8 cellular contexts compared by ENCODE assay signal in the genomic region with DNA sequence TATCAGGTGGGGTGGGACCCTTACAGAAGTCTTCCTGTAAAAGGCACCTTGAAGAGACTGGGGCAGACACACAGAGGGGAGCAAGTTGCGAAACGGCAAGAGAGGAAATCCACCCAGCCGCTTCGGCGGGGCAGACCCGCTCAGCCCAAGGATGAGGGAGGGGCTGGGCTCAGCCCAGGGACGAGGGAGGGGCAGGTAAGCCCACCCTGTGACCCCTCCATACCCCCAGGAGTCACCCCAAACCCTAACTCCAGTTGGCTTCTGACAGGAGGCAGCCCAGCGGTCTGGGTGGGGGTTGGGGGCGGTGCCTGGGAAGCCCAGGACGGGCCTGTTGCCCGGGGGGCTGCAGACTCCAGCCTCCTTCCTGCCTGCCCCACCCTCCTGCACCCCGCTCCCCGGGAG. TPM values are rescaled to one million over a fixed set of nuclear protein-coding genes. Genes with fewer than 3 reads are reported as not detected.
DNase-seq lines count a peak whose midpoint lies in the region; ATAC-seq and TF ChIP-seq lines count a peak whose summit lies in the region.

No MANE protein-coding gene starts in this region.

- H3K36me3 Mint-ChIP-seq in WTC11, result no peaks in the 10 kb centered on the region

- no peak for TF ChIP-seq EP300 in sigmoid colon (IDR thresholded peaks at IDR 0.05)

- TF ChIP-seq CTCF in WTC11 (IDR thresholded peaks at IDR 0.05), result no peak
- no peak for TF ChIP-seq CTCF in heart right ventricle (IDR thresholded peaks at IDR 0.05)
- no peak for TF ChIP-seq CTCF in sigmoid colon (IDR thresholded peaks at IDR 0.05)

- ATAC-seq in WTC11, result no peak
- ATAC-seq in heart right ventricle, result no peak
- no peak for ATAC-seq in HG03439 (IDR thresholded peaks at IDR 0.05; ENCODE audit: unreplicated experiment)
- no peak for ATAC-seq in HG03469 (IDR thresholded peaks at IDR 0.05; ENCODE audit: unreplicated experiment)
- no peak for ATAC-seq in GM21529 (IDR thresholded peaks at IDR 0.05; ENCODE audit: unreplicated experiment)

- H3K4me1 Mint-ChIP-seq in WTC11, result peaks cover 32% of the 10 kb centered on the region

- H3K27ac ChIP-seq in heart right ventricle (peak overlapping the region; percentile 78 to 93 (median 84)), sigmoid colon (peak overlapping the region; percentile 71 to 96 (median 92))

- H3K36me3 ChIP-seq in H7 (replicated peaks; ENCODE audit: control insufficient read depth, insufficient read depth, low read length) (no peaks in the 10 kb centered on the region), heart right ventricle (no peaks in the 10 kb centered on the region), sigmoid colon (no peaks in the 10 kb centered on the region)

- 11 to 26% methylated on average over 13 of the region's 13 CpGs for WGBS in heart right ventricle, 2 donors
- 14 to 31% methylated on average over 13 of the region's 13 CpGs for WGBS in sigmoid colon, 2 donors

- H3K27ac Mint-ChIP-seq in WTC11, result no peak overlapping the region

- CTCF ChIA-PET in WTC11 (lab: Charles Lee), result interaction anchor here (0.9 to 1.7 kb wide), 5 partner anchors 24 to 60 kb away, joined by 3 to 5 read pairs (median 3); no protein-coding TSS in a partner anchor

- H3K4me1 ChIP-seq in heart right ventricle (peaks cover 24 to 70% (median 60%) of the 10 kb centered on the region in 9 donors), sigmoid colon (peaks cover 0 to 64% (median 60%) of the 10 kb centered on the region in 4 donors)

- H3K9me3 Mint-ChIP-seq in WTC11, result no peaks in the 10 kb centered on the region

- H3K9me3 ChIP-seq in heart right ventricle (no peaks in the 10 kb centered on the region), sigmoid colon (no peaks in the 10 kb centered on the region)

- POLR2A ChIA-PET in WTC11 (lab: Charles Lee), result no interaction called here

- H3K4me3 ChIP-seq in H7 (ENCODE audit: insufficient read depth, low read depth, low read length), result peak overlapping the region; percentile 58
- H3K4me3 ChIP-seq in heart right ventricle, result peak overlapping the region; percentile 67 to 95 (median 82)
- H3K4me3 ChIP-seq in sigmoid colon, result peak overlapping the region; percentile 68 to 96 (median 80)

- peaks cover 8% of the 10 kb centered on the region for H3K27me3 ChIP-seq in H7 (ENCODE audit: control insufficient read depth, insufficient read depth, low read length)
- peaks cover 0 to 17% (median 0%) of the 10 kb centered on the region in 7 donors for H3K27me3 ChIP-seq in heart right ventricle
- no peaks in the 10 kb centered on the region for H3K27me3 ChIP-seq in sigmoid colon

- H3K4me3 Mint-ChIP-seq in WTC11, result peak overlapping the region; percentile 73

- intact Hi-C loops in heart right ventricle (cut with DNase I) (loop anchor here in 4 of 10 donors (5.0 to 10.0 kb wide), 3 partner anchors 42 to 67 kb away; no protein-coding TSS in a partner anchor), sigmoid colon (cut with DNase I) (loop anchor here (2.0 to 10.0 kb wide), 4 partner anchors 41 to 769 kb away; a partner anchor contains a TSS)

- H3K27me3 Mint-ChIP-seq in WTC11 (ENCODE audit: low read depth), result peaks cover 26% of the 10 kb centered on the region

- TF ChIP-seq POLR2A in sigmoid colon (IDR thresholded peaks at IDR 0.05), result no peak

- peak; percentile 73 for DNase-seq in H7
- DNase-seq in WTC11 (ENCODE audit: low spot score), result peak; percentile 16
- peak in 1 of 2 donors; percentile 32 for DNase-seq in heart right ventricle
- peak; percentile 71 for DNase-seq in sigmoid colon
- no peak for DNase-seq in hippocampal formation (lab: John Stamatoyannopoulos, UW)

TF ChIP-seq in WTC11, 78 proteins besides CTCF, POLR2A, EP300 and RAD21:
- TF ChIP-seq, protein P1, sequence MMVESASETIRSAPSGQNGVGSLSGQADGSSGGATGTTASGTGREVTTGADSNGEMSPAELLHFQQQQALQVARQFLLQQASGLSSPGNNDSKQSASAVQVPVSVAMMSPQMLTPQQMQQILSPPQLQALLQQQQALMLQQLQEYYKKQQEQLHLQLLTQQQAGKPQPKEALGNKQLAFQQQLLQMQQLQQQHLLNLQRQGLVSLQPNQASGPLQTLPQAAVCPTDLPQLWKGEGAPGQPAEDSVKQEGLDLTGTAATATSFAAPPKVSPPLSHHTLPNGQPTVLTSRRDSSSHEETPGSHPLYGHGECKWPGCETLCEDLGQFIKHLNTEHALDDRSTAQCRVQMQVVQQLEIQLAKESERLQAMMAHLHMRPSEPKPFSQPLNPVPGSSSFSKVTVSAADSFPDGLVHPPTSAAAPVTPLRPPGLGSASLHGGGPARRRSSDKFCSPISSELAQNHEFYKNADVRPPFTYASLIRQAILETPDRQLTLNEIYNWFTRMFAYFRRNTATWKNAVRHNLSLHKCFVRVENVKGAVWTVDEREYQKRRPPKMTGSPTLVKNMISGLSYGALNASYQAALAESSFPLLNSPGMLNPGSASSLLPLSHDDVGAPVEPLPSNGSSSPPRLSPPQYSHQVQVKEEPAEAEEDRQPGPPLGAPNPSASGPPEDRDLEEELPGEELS (CRISPR knock-in tag; IDR thresholded peaks at IDR 0.05), result no peak
- TF ChIP-seq FOXK1 (CRISPR knock-in tag; IDR thresholded peaks at IDR 0.05), result no peak

RNA-seq across cellular contexts. Expression of a gene that starts 1.0 kb away (rescaled TPM):
- 21.1 and 23.7 TPM in 2 replicates for total RNA-seq in H7 (2014; rRNA removed; shearing (Covaris generic))
- total RNA-seq in WTC11 (2021) (13.1 to 17.7 TPM (median 14.8 TPM) in 3 replicates), heart right ventricle (10 to 100 TPM; 12.7 to 18.2 (median 15.5) TPM), sigmoid colon (10 to 100 TPM; 28.1 to 69.2 (median 46.2) TPM)
- polyA plus RNA-seq in heart right ventricle (10 to 100 TPM; 10.4 to 18.7 TPM), sigmoid colon (10 to 100 TPM; 16.6 to 29.8 (median 18.6) TPM)

RNA-seq across cellular contexts. Expression of a gene that starts 54.5 kb away (rescaled TPM):
- total RNA-seq in H7 (2014; rRNA removed; shearing (Covaris generic)), result not detected in 2 replicates
- total RNA-seq in WTC11 (2021) (not detected in 3 replicates), heart right ventricle (not detected), sigmoid colon (not detected)
- polyA plus RNA-seq in heart right ventricle (not detected), sigmoid colon (not detected)

Comparison
In these comparisons a context has a peak if more than half of its experiments do, and no peak if none do; other contexts are left out.
1. DNase-seq: peak in H7 (single experiment), WTC11 (single experiment) and sigmoid colon (single experiment); none in hippocampal formation (0 of 2).
2. Peak in every context shown above with its lines, with median percentiles within 50 percentile points of each other: H3K4me3 ChIP-seq.